ENCODE assay signal across 16 cellular contexts in genomic region chrX:93120805-93121204, GRCh38.
DNase-seq lines count a peak whose midpoint lies in the region; FAIRE-seq and TF ChIP-seq lines count a peak whose summit lies in the region.
"Had no signal": no experiment of that assay in that cellular context is flagged by ENCODE, and none has a peak within 500 bp of the region (broad histone marks: within the 10 kb centered on the region; RNA-seq: fewer than 3 reads in every experiment).

No MANE protein-coding gene starts in this region.

- no peaks in the 10 kb centered on the region for H3K9me3 ChIP-seq in H9 (ENCODE audit: control insufficient read depth, low read depth, low read length)
- H3K9me3 ChIP-seq in astrocyte (ENCODE audit: insufficient read depth, low read depth, low read length): no peaks in the 10 kb centered on the region
- no peaks in the 10 kb centered on the region for H3K9me3 ChIP-seq in neural progenitor cell (ENCODE audit: low read depth)
- H3K9me3 ChIP-seq: BLaER1 treated with 17β-estradiol and CSF1 and Interleukin-3, amounts not matched to agents 10 nM and 100 nM; HAP-1 had no signal

- H3K4me1 ChIP-seq in H9 (ENCODE audit: insufficient read depth, low read length) (no peaks in the 10 kb centered on the region; the same call in 1 of the 2 replicates), astrocyte (ENCODE audit: insufficient read depth, low read length) (no peaks in the 10 kb centered on the region), neural progenitor cell (peaks cover 11% of the 10 kb centered on the region)
- H3K4me1 ChIP-seq: BLaER1 treated with 17β-estradiol and CSF1 and Interleukin-3, amounts not matched to agents 10 nM and 100 nM; HAP-1 had no signal

- no CpG with 5 or more reads among the region's 3 CpGs for WGBS in H9 (ENCODE audit: extremely low coverage, insufficient read length, low lambda C conversion rate)

- no peak overlapping the region for H3K56ac ChIP-seq in H9 (ENCODE audit: insufficient read length, low read depth, low read length)

- no peak overlapping the region for H2BK120ac ChIP-seq in H9 (ENCODE audit: low read depth, low read length, poor library complexity, severe bottlenecking)

- no peaks in the 10 kb centered on the region for H3K9me3 Mint-ChIP-seq in H9
- no peaks in the 10 kb centered on the region for H3K9me3 Mint-ChIP-seq in astrocyte (ENCODE audit: unreplicated experiment)
- no peaks in the 10 kb centered on the region for H3K9me3 Mint-ChIP-seq in neural progenitor cell

- DNase-seq in H9 (no peak), astrocyte (ENCODE audit: low read depth) (no peak), neural progenitor cell (ENCODE audit: low spot score) (peak; percentile 49), KG1 (lab: John Stamatoyannopoulos, UW) (no peak), NCI-H146 (lab: John Stamatoyannopoulos, UW) (no peak)
- no peak for DNase-seq in activated effector memory CD4-positive, alpha-beta T cell treated with Interleukin-2 at 50 U/mL for 16 hours
- no peak for DNase-seq in activated naive CD4-positive, alpha-beta T cell treated with Interleukin-2 at 50 U/mL for 16 hours
- DNase-seq: ACHN; CD4-positive, CD25-positive, alpha-beta regulatory T cell; DMS 273 treated with DMSO at 0.1 percent for 48 hours; GOT3 had no signal

- no peak overlapping the region for H2BK20ac ChIP-seq in H9 (ENCODE audit: low read depth, low read length, poor library complexity, severe bottlenecking)

- H3K4me1 Mint-ChIP-seq in H9 (peaks cover 22 to 24% of the 10 kb centered on the region in 2 experiments), astrocyte (ENCODE audit: low read depth, unreplicated experiment) (no peaks in the 10 kb centered on the region), neural progenitor cell (peaks cover 7% of the 10 kb centered on the region)
- H3K4me1 Mint-ChIP-seq: CD4-positive, CD25-positive, alpha-beta regulatory T cell; IgD-negative memory B cell had no signal

- H4K91ac ChIP-seq in H9 (ENCODE audit: insufficient read length, low read depth, low read length): no peak overlapping the region

- no peak overlapping the region for H4K8ac ChIP-seq in H9 (replicated peaks; ENCODE audit: insufficient read length, low read depth, low read length)

- H3K4me3 Mint-ChIP-seq in H9 (no peak overlapping the region), astrocyte (ENCODE audit: unreplicated experiment) (no peak overlapping the region), neural progenitor cell (no peak overlapping the region)
- H3K4me3 Mint-ChIP-seq: CD4-positive, CD25-positive, alpha-beta regulatory T cell; IgD-negative memory B cell had no signal

- peak overlapping the region; percentile 81 to 96 (median 90); a peak in 4 of 7 replicates for H3K27ac Mint-ChIP-seq in H9
- no peak overlapping the region for H3K27ac Mint-ChIP-seq in astrocyte (ENCODE audit: unreplicated experiment)
- no peak overlapping the region for H3K27ac Mint-ChIP-seq in neural progenitor cell
- H3K27ac Mint-ChIP-seq: CD4-positive, CD25-positive, alpha-beta regulatory T cell; IgD-negative memory B cell had no signal

- H3K27ac ChIP-seq in H9 (ENCODE audit: insufficient read length, low read depth, low read length) (no peak overlapping the region), astrocyte (ENCODE audit: low read depth, low read length) (no peak overlapping the region), neural progenitor cell (peak overlapping the region; percentile 75)
- H3K27ac ChIP-seq: BLaER1 treated with 17β-estradiol and CSF1 and Interleukin-3, amounts not matched to agents 10 nM and 100 nM had no signal

- H3K4ac ChIP-seq in H9 (ENCODE audit: low read depth, low read length): no peak overlapping the region

- H3K23ac ChIP-seq in H9 (ENCODE audit: insufficient read length, low read depth, low read length): no peak overlapping the region

- no peaks in the 10 kb centered on the region for H3K36me3 ChIP-seq in astrocyte (ENCODE audit: insufficient read depth, low read length)
- H3K36me3 ChIP-seq in neural progenitor cell: no peaks in the 10 kb centered on the region
- H3K36me3 ChIP-seq: BLaER1 treated with 17β-estradiol and CSF1 and Interleukin-3, amounts not matched to agents 10 nM and 100 nM; HAP-1 had no signal

- no peak overlapping the region for H2BK15ac ChIP-seq in H9 (ENCODE audit: low read depth, low read length)

- H4K20me1 ChIP-seq in H9 (ENCODE audit: control insufficient read depth, insufficient read depth, insufficient read length) (no peaks in the 10 kb centered on the region), astrocyte (ENCODE audit: insufficient read depth, low read length) (no peaks in the 10 kb centered on the region), neural progenitor cell (ENCODE audit: low read depth) (no peaks in the 10 kb centered on the region)
- H4K20me1 ChIP-seq: BLaER1 treated with 17β-estradiol and CSF1 and Interleukin-3, amounts not matched to agents 10 nM and 100 nM had no signal

- H4K5ac ChIP-seq in H9 (ENCODE audit: insufficient read length, low read depth, low read length): no peak overlapping the region

- H2AK5ac ChIP-seq in H9 (ENCODE audit: insufficient read length, low read length): no peak overlapping the region

- H2BK5ac ChIP-seq in H9 (ENCODE audit: insufficient read length, low read length): no peak overlapping the region

- H3K27me3 ChIP-seq in H9 (ENCODE audit: insufficient read depth, low read length) (no peaks in the 10 kb centered on the region), astrocyte (ENCODE audit: insufficient read depth, low read length) (no peaks in the 10 kb centered on the region), neural progenitor cell (no peaks in the 10 kb centered on the region)

- H3K36me3 Mint-ChIP-seq in H9 (ENCODE audit: insufficient read depth in 1 of 3, low read depth in 3 of 3) (peaks cover 0 to 16% (median 2%) of the 10 kb centered on the region in 3 experiments; a peak in 4 of 7 replicates), astrocyte (ENCODE audit: low read depth, unreplicated experiment) (no peaks in the 10 kb centered on the region), neural progenitor cell (no peaks in the 10 kb centered on the region)
- H3K36me3 Mint-ChIP-seq: CD4-positive, CD25-positive, alpha-beta regulatory T cell; IgD-negative memory B cell had no signal

- no peak for TF ChIP-seq CTCF in H9 (conservative IDR thresholded peaks at IDR 0.05)
- TF ChIP-seq CTCF in astrocyte (IDR thresholded peaks at IDR 0.05; ENCODE audit: insufficient read depth, low read depth, low read length): no peak
- TF ChIP-seq CTCF in neural progenitor cell (IDR thresholded peaks at IDR 0.05): no peak

- H3K9ac ChIP-seq in H9 (ENCODE audit: extremely low read depth, insufficient read length, low read length) (no peak overlapping the region), astrocyte (ENCODE audit: low read length) (no peak overlapping the region), neural progenitor cell (no peak overlapping the region)
- H3K9ac ChIP-seq: BLaER1 treated with 17β-estradiol and CSF1 and Interleukin-3, amounts not matched to agents 10 nM and 100 nM had no signal

- no peaks in the 10 kb centered on the region for H3K27me3 Mint-ChIP-seq in H9 (ENCODE audit: low read depth)
- H3K27me3 Mint-ChIP-seq in astrocyte (ENCODE audit: low read depth, unreplicated experiment): no peaks in the 10 kb centered on the region
- H3K27me3 Mint-ChIP-seq in neural progenitor cell (ENCODE audit: insufficient read depth, low read depth): no peaks in the 10 kb centered on the region
- H3K27me3 Mint-ChIP-seq: CD4-positive, CD25-positive, alpha-beta regulatory T cell; IgD-negative memory B cell had no signal

- no peaks in the 10 kb centered on the region for H3K79me1 ChIP-seq in H9 (ENCODE audit: insufficient read depth, low read depth, low read length, poor library complexity, severe bottlenecking)

- H3T11ph ChIP-seq in H9 (ENCODE audit: low read length): no peak overlapping the region

- peak; percentile 43 for FAIRE-seq in astrocyte (lab: Jason Lieb, UNC)
- FAIRE-seq: GM12878, GM18507 had no signal

- H2BK12ac ChIP-seq in H9 (ENCODE audit: insufficient read length, low read depth, low read length): no peak overlapping the region

- peaks cover 9% of the 10 kb centered on the region for H3F3A ChIP-seq in neural progenitor cell (ENCODE audit: low read depth)

- no peak overlapping the region for H3K4me3 ChIP-seq in astrocyte (ENCODE audit: insufficient read depth, low read depth, low read length)
- no peak overlapping the region for H3K4me3 ChIP-seq in neural progenitor cell
- H3K4me3 ChIP-seq: BLaER1 treated with 17β-estradiol and CSF1 and Interleukin-3, amounts not matched to agents 10 nM and 100 nM; GM12878; HAP-1 had no signal

- H2AFZ ChIP-seq in H9 (ENCODE audit: low read length) (no peak overlapping the region), astrocyte (ENCODE audit: low read depth, low read length) (no peak overlapping the region), neural progenitor cell (replicated peaks) (no peak overlapping the region)

- H3K4me2 ChIP-seq in H9 (ENCODE audit: insufficient read depth, insufficient read length, low read length) (no peak overlapping the region), astrocyte (ENCODE audit: low read length) (no peak overlapping the region), neural progenitor cell (no peak overlapping the region)
- H3K4me2 ChIP-seq: BLaER1 treated with 17β-estradiol and CSF1 and Interleukin-3, amounts not matched to agents 10 nM and 100 nM had no signal

- no peaks in the 10 kb centered on the region for H3K23me2 ChIP-seq in H9 (ENCODE audit: insufficient read length, low read depth, low read length, poor library complexity, severe bottlenecking)

- H3K14ac ChIP-seq in H9 (ENCODE audit: insufficient read depth, low read length): no peak overlapping the region

- H3K79me2 ChIP-seq in H9 (ENCODE audit: insufficient read depth, low read length) (no peaks in the 10 kb centered on the region), astrocyte (ENCODE audit: insufficient read depth, low read length) (no peaks in the 10 kb centered on the region), neural progenitor cell (ENCODE audit: low read depth) (no peaks in the 10 kb centered on the region)

- no peak overlapping the region for H3K18ac ChIP-seq in H9 (ENCODE audit: insufficient read length, low read depth, low read length)

Comparison
In these comparisons a context has a peak if more than half of its experiments do, and no peak if none do; other contexts are left out.
1. H3K27ac Mint-ChIP-seq: peak in H9 (3 of 3); none in astrocyte (single experiment) and neural progenitor cell (single experiment).